Comparison of ENCODE assay signal across 10 cellular contexts in genomic region chr12:50201987-50202521, GRCh38. TPM values are rescaled to one million over a fixed set of nuclear protein-coding genes. Genes with fewer than 3 reads are reported as not detected.
DNase-seq lines count a peak whose midpoint lies in the region; ATAC-seq and TF ChIP-seq lines count a peak whose summit lies in the region.
"Had no signal": no experiment of that assay in that cellular context is flagged by ENCODE, and none has a peak within 500 bp of the region (broad histone marks: within the 10 kb centered on the region; RNA-seq: fewer than 3 reads in every experiment).

No MANE protein-coding gene starts in this region.

- H3K4me2 ChIP-seq in PC-9: peak overlapping the region; percentile 81

- H3K9me2 ChIP-seq in PC-9 (ENCODE audit: insufficient read depth): no peaks in the 10 kb centered on the region

- no peaks in the 10 kb centered on the region for H4K20me1 ChIP-seq in PC-9 (ENCODE audit: insufficient read depth)

- no peaks in the 10 kb centered on the region for H3K9me3 ChIP-seq in PC-9 (ENCODE audit: insufficient read depth, low read depth)
- H3K9me3 ChIP-seq in prostate gland: no peaks in the 10 kb centered on the region
- H3K9me3 ChIP-seq: thoracic aorta had no signal

- H3K27ac ChIP-seq in PC-9 (peak overlapping the region; percentile 100), prostate gland (peak overlapping the region; percentile 65 to 67)
- H3K27ac ChIP-seq: thoracic aorta had no signal

- peaks cover 13% of the 10 kb centered on the region for H3K79me2 ChIP-seq in PC-9 (ENCODE audit: low read depth)

- ATAC-seq in HG03139 (IDR thresholded peaks at IDR 0.05; ENCODE audit: unreplicated experiment): no peak
- ATAC-seq: activated T-cell treated with anti-CD3 and anti-CD28 coated beads, Interleukin-2, amount 50 U/mL, for 72 hours had no signal

- POLR2A ChIA-PET in PC-9 (lab: Charles Lee; ENCODE audit: unreplicated experiment): interaction anchor here (0.6 to 1.1 kb wide), 8 partner anchors 10 to 92 kb away, joined by 3 to 11 read pairs (median 5); partner anchors contain the start of genes CERS5 and LIMA1

- H3K4me3 ChIP-seq in PC-9 (peak overlapping the region; percentile 54; the same call in 1 of the 2 replicates), fibroblast of mammary gland (ENCODE audit: control insufficient read depth, low read depth, low read length) (no peak overlapping the region), prostate gland (no peak overlapping the region)
- H3K4me3 ChIP-seq: thoracic aorta had no signal

- H3K36me3 ChIP-seq in PC-9 (ENCODE audit: low read depth): peaks cover 37% of the 10 kb centered on the region
- H3K36me3 ChIP-seq in prostate gland: peaks cover 0 to 5% of the 10 kb centered on the region in 2 donors

- intact Hi-C loops in PC-9 (cut with micrococcal nuclease; ENCODE audit: unreplicated experiment): loop anchor here (1.0 to 5.0 kb wide), 5 partner anchors 16 to 199 kb away; partner anchors contain the start of gene LARP4
- intact Hi-C loops in prostate gland (cut with DNase I): no loop called here

- peak; percentile 60 for DNase-seq in GM03348 (ENCODE audit: low spot score)
- DNase-seq in PC-9: peak; percentile 75 to 96
- DNase-seq in fibroblast of mammary gland (ENCODE audit: low read depth): peak; percentile 83
- DNase-seq in prostate gland (ENCODE audit: low spot score): peak; percentile 67
- no peak for DNase-seq in RKO (ENCODE audit: low spot score)
- no peak for DNase-seq in medulla oblongata (ENCODE audit: extremely low spot score)
- DNase-seq in KBM-7: no peak
- DNase-seq: activated T-cell treated with anti-CD3 and anti-CD28 coated beads, Interleukin-2, amount 50 U/mL, for 72 hours had no signal

- H3K4me1 ChIP-seq in PC-9 (replicated peaks; ENCODE audit: insufficient read depth) (peaks cover 59% of the 10 kb centered on the region), prostate gland (replicated peaks) (peaks cover 8% of the 10 kb centered on the region)

- CTCF ChIA-PET in PC-9 (lab: Charles Lee): interaction anchor here (0.6 kb wide), 1 partner anchor 44 kb away, joined by 4 read pairs; no protein-coding TSS in a partner anchor

- no TSS peak for BruUV-seq in PC-9 (replicated peaks; lab: Mats Ljungman, UMichigan)

- no peak overlapping the region for H2AFZ ChIP-seq in PC-9

- H3F3A ChIP-seq in PC-9 (ENCODE audit: insufficient read depth, low read depth): peaks cover 60% of the 10 kb centered on the region

- no peak for TF ChIP-seq POLR2A in prostate gland (IDR thresholded peaks at IDR 0.05)

- H3K27me3 ChIP-seq in PC-9 (ENCODE audit: insufficient read depth, low read depth): no peaks in the 10 kb centered on the region
- H3K27me3 ChIP-seq in prostate gland (replicated peaks; ENCODE audit: insufficient read depth): no peaks in the 10 kb centered on the region

- in situ Hi-C loops in KBM-7 (cut with MboI; ENCODE audit: low pct_unique_long_range_greater_than_20kb, low sequenced_read_pairs): no loop called here

- 45% methylated on average over 3 of the region's 3 CpGs for WGBS in prostate gland

- no peak for TF ChIP-seq CTCF in PC-9 (conservative IDR thresholded peaks at IDR 0.05)
- no peak for TF ChIP-seq CTCF in fibroblast of mammary gland (conservative IDR thresholded peaks at IDR 0.05; ENCODE audit: control insufficient read depth, insufficient read depth, low read depth, low read length)
- no peak for TF ChIP-seq CTCF in prostate gland (IDR thresholded peaks at IDR 0.05)

RNA-seq across cellular contexts. Expression of gene CERS5, which starts 34.9 kb away (rescaled TPM):
- total RNA-seq in PC-9 (2021) (33.0 and 41.7 TPM in 2 replicates), prostate gland (10 to 100 TPM; 27.6 to 41.7 TPM)

Comparison
In these comparisons a context has a peak if more than half of its experiments do, and no peak if none do; other contexts are left out.
1. DNase-seq: peak in GM03348 (single experiment), PC-9 (2 of 2), fibroblast of mammary gland (single experiment) and prostate gland (single experiment); none in RKO (single experiment), medulla oblongata (single experiment) and KBM-7 (single experiment).